Comparison of ENCODE assay signal across 19 cellular contexts in the genomic region with DNA sequence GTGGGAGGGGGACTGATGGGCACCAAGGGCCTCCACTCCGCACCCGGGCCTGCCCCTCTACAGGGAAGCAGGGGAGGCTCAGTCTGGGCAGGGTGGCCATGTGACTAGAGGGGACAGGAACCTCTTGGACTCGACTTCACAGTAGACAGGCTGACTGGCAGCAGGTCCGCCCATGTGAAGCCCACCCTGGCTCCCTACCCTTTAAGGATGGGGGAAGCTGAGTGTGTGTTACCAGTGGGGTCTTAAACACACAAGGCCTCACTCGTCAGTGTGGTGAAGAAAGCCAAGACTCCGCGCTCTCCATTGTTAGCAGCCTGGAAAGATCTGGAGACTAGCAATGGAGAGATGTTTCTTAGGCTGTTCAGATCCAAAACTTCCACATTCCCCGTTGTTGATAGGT. TPM values are rescaled to one million over a fixed set of nuclear protein-coding genes. Genes with fewer than 3 reads are reported as not detected.
DNase-seq lines count a peak whose midpoint lies in the region; ATAC-seq and TF ChIP-seq lines count a peak whose summit lies in the region.
"Had no signal": no experiment of that assay in that cellular context is flagged by ENCODE, and none has a peak within 500 bp of the region (broad histone marks: within the 10 kb centered on the region; RNA-seq: fewer than 3 reads in every experiment).

No MANE protein-coding gene starts in this region.

- ATAC-seq in CD4-positive, alpha-beta T cell (ENCODE audit: poor library complexity) = no peak
- ATAC-seq: PC-3 had no signal

- no peaks in the 10 kb centered on the region for H3K27me3 Mint-ChIP-seq in CD4-positive, alpha-beta T cell
- H3K27me3 Mint-ChIP-seq in H9 (ENCODE audit: low read depth) = no peaks in the 10 kb centered on the region
- H3K27me3 Mint-ChIP-seq: CD8-positive, alpha-beta memory T cell had no signal

- no peak overlapping the region for H3K4me3 Mint-ChIP-seq in CD4-positive, alpha-beta T cell
- no peak overlapping the region for H3K4me3 Mint-ChIP-seq in H9

- H2BK5ac ChIP-seq in H9 (ENCODE audit: insufficient read length, low read length) = no peak overlapping the region

- TF ChIP-seq POLR2A in lower leg skin (IDR thresholded peaks at IDR 0.05) = no peak

- H2AFZ ChIP-seq in H9 (ENCODE audit: low read length) = no peak overlapping the region

- no peak overlapping the region for H3K4me3 ChIP-seq in lower leg skin (ENCODE audit: low read depth, poor library complexity, severe bottlenecking)

- H3K9ac ChIP-seq in H9 (ENCODE audit: extremely low read depth, insufficient read length, low read length) = no peak overlapping the region
- H3K9ac ChIP-seq: SK-N-SH had no signal

- H4K91ac ChIP-seq in H9 (ENCODE audit: insufficient read length, low read depth, low read length) = no peak overlapping the region

- H3K4me1 ChIP-seq in H9 (ENCODE audit: insufficient read depth, low read length) = no peaks in the 10 kb centered on the region

- no peaks in the 10 kb centered on the region for H3K9me3 Mint-ChIP-seq in CD4-positive, alpha-beta T cell
- no peaks in the 10 kb centered on the region for H3K9me3 Mint-ChIP-seq in H9
- H3K9me3 Mint-ChIP-seq: CD8-positive, alpha-beta memory T cell had no signal

- H4K5ac ChIP-seq in H9 (ENCODE audit: insufficient read length, low read depth, low read length) = no peak overlapping the region

- no peak overlapping the region for H3K23ac ChIP-seq in H9 (ENCODE audit: insufficient read length, low read depth, low read length)

- H3K9me3 ChIP-seq in CD4-positive, alpha-beta T cell (ENCODE audit: control insufficient read depth, low read length) = no peaks in the 10 kb centered on the region
- no peaks in the 10 kb centered on the region for H3K9me3 ChIP-seq in H9 (ENCODE audit: control insufficient read depth, low read depth, low read length)
- H3K9me3 ChIP-seq: SK-N-SH had no signal

- no peak overlapping the region for H4K8ac ChIP-seq in H9 (replicated peaks; ENCODE audit: insufficient read length, low read depth, low read length)

- no peak overlapping the region for H3T11ph ChIP-seq in H9 (ENCODE audit: low read length)

- peak overlapping the region; percentile 68 for H3K27ac Mint-ChIP-seq in CD4-positive, alpha-beta T cell
- H3K27ac Mint-ChIP-seq in H9 = peak overlapping the region in 2 of 3 experiments; percentile 23 to 48; a peak in 1 of 7 replicates
- H3K27ac Mint-ChIP-seq: CD8-positive, alpha-beta memory T cell had no signal

- no peak overlapping the region for H2BK20ac ChIP-seq in H9 (ENCODE audit: low read depth, low read length, poor library complexity, severe bottlenecking)

- intact Hi-C loops in CD4-positive, alpha-beta T cell (cut with DNase I, micrococcal nuclease) = loop anchor here (5.0 to 10.0 kb wide), 3 partner anchors 54 to 534 kb away; a partner anchor contains a TSS
- intact Hi-C loops in lower leg skin (cut with DNase I; ENCODE audit: low total_unique reads) = no loop called here

- no peak overlapping the region for H2BK120ac ChIP-seq in H9 (ENCODE audit: low read depth, low read length, poor library complexity, severe bottlenecking)

- H3K4ac ChIP-seq in H9 (ENCODE audit: low read depth, low read length) = no peak overlapping the region

- H2AK5ac ChIP-seq in H9 (ENCODE audit: insufficient read length, low read length) = no peak overlapping the region

- no peaks in the 10 kb centered on the region for H4K20me1 ChIP-seq in H9 (ENCODE audit: control insufficient read depth, insufficient read depth, insufficient read length)

- no peak overlapping the region for H3K18ac ChIP-seq in H9 (ENCODE audit: insufficient read length, low read depth, low read length)

- H3K23me2 ChIP-seq in H9 (ENCODE audit: insufficient read length, low read depth, low read length, poor library complexity, severe bottlenecking) = no peaks in the 10 kb centered on the region

- no peaks in the 10 kb centered on the region for H3K27me3 ChIP-seq in CD4-positive, alpha-beta T cell (ENCODE audit: control insufficient read depth, insufficient read depth, low read length)
- H3K27me3 ChIP-seq in H9 (ENCODE audit: insufficient read depth, low read length) = no peaks in the 10 kb centered on the region

- no peak for TF ChIP-seq CTCF in CD4-positive, alpha-beta T cell (IDR thresholded peaks at IDR 0.05)
- no peak for TF ChIP-seq CTCF in H9 (conservative IDR thresholded peaks at IDR 0.05)
- no peak for TF ChIP-seq CTCF in lower leg skin (IDR thresholded peaks at IDR 0.05)

- no peak overlapping the region for H2BK15ac ChIP-seq in H9 (ENCODE audit: low read depth, low read length)

- no peak overlapping the region for H3K27ac ChIP-seq in CD4-positive, alpha-beta T cell (ENCODE audit: low read depth, low read length)
- H3K27ac ChIP-seq in H9 (ENCODE audit: insufficient read length, low read depth, low read length) = no peak overlapping the region

- POLR2A ChIA-PET in CD4-positive, alpha-beta T cell (lab: Charles Lee) = no interaction called here

- DNase-seq in activated effector memory CD4-positive, alpha-beta T cell treated with anti-CD3 and anti-CD28 coated beads, Interleukin-2, amount 50 U/mL, for 16 hours = peak; percentile 44
- no peak for DNase-seq in activated effector memory CD4-positive, alpha-beta T cell treated with Interleukin-2 at 50 U/mL for 16 hours
- DNase-seq in CD4-positive, alpha-beta T cell = no peak
- DNase-seq in H9 (no peak), mesenteric fat pad (ENCODE audit: low spot score) (peak; percentile 53), lower leg skin (ENCODE audit: low spot score in 2 of 2) (no peak), SW480 (ENCODE audit: low spot score) (no peak)
- DNase-seq: CD8-positive, alpha-beta memory T cell; DMS79 treated with DMSO at 0.1 percent for 48 hours; KG1; MV-4-11; NCI-H1417; NCI-H187 treated with DMSO at 0.1 percent for 48 hours; NCI-H226; NCI-H524 treated with DMSO at 0.1 percent for 48 hours; PC-3; RPMI8226; SHP77 treated with DMSO at 0.1 percent for 48 hours; SK-N-SH had no signal

- no peak overlapping the region for H2BK12ac ChIP-seq in H9 (ENCODE audit: insufficient read length, low read depth, low read length)

- no peak overlapping the region for H3K56ac ChIP-seq in H9 (ENCODE audit: insufficient read length, low read depth, low read length)

- H3K4me2 ChIP-seq in H9 (ENCODE audit: insufficient read depth, insufficient read length, low read length) = no peak overlapping the region
- H3K4me2 ChIP-seq: SK-N-SH had no signal

- CTCF ChIA-PET in CD4-positive, alpha-beta T cell (lab: Charles Lee) = interaction anchor here (2.5 kb wide), 1 partner anchor 80 kb away, joined by 12 read pairs; no protein-coding TSS in a partner anchor

- no peaks in the 10 kb centered on the region for H3K79me1 ChIP-seq in H9 (ENCODE audit: insufficient read depth, low read depth, low read length, poor library complexity, severe bottlenecking)

- no peak overlapping the region for H3K14ac ChIP-seq in H9 (ENCODE audit: insufficient read depth, low read length)

- WGBS in H9 (ENCODE audit: extremely low coverage, insufficient read length, low lambda C conversion rate) = no CpG with 5 or more reads among the region's 8 CpGs
- WGBS in lower leg skin, 2 donors = 86 to 89% methylated on average over 8 of the region's 8 CpGs

- H3K79me2 ChIP-seq in H9 (ENCODE audit: insufficient read depth, low read length) = no peaks in the 10 kb centered on the region

- peaks cover 36% of the 10 kb centered on the region for H3K36me3 Mint-ChIP-seq in CD4-positive, alpha-beta T cell (ENCODE audit: low read depth)
- peaks cover 20 to 48% (median 43%) of the 10 kb centered on the region in 3 experiments for H3K36me3 Mint-ChIP-seq in H9 (ENCODE audit: insufficient read depth in 1 of 3, low read depth in 3 of 3)

- H3K4me1 Mint-ChIP-seq in CD4-positive, alpha-beta T cell (ENCODE audit: low read depth) = peaks cover 51% of the 10 kb centered on the region
- H3K4me1 Mint-ChIP-seq in H9 = no peaks in the 10 kb centered on the region

RNA-seq across cellular contexts. Expression of a gene that starts 52.4 kb away (rescaled TPM):
- 10 to 100 TPM; 16.4 to 18.2 TPM for total RNA-seq in CD4-positive, alpha-beta T cell
- total RNA-seq in H9 (2021) = 87.7 and 91.1 TPM in 2 replicates
- total RNA-seq in mesenteric fat pad = 47.1 TPM
- total RNA-seq in lower leg skin = 10 to 100 TPM; 28.4 to 42.0 (median 37.3) TPM

Comparison
In these comparisons a context has a peak if more than half of its experiments do, and no peak if none do; other contexts are left out.
1. DNase-seq: peak in activated effector memory CD4-positive, alpha-beta T cell treated with anti-CD3 and anti-CD28 coated beads, Interleukin-2, amount 50 U/mL, for 16 hours (single experiment) and mesenteric fat pad (single experiment); none in activated effector memory CD4-positive, alpha-beta T cell treated with Interleukin-2 at 50 U/mL for 16 hours (single experiment), CD4-positive, alpha-beta T cell (0 of 10), H9 (single experiment), lower leg skin (0 of 2) and SW480 (single experiment).